ENCODE assay signal across 1 cellular context in the genomic region with DNA sequence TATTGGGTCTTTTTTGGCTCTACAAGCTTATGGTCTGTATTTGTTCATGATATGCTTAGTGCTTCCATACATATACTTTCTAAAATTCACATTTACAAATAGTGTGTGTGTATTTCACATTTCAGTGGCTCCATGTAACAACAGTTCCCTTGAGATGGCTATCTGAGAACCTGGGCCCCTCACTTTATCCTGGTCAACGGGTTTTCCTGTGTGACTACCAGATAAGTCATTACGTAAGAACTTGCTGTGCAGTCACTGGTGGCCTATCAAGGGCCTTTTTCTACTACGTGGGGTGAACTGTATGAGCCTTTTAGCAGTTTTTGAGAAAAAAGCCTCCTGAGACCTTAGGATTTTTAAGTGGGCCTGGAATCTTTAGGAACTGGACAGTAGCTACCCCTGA.
TF ChIP-seq lines count a peak whose summit lies in the region.

No MANE protein-coding gene starts in this region.

TF ChIP-seq in GM23338, 12 proteins besides CTCF, POLR2A, EP300 and RAD21 (continued from another document):
- TF ChIP-seq, protein P1, sequence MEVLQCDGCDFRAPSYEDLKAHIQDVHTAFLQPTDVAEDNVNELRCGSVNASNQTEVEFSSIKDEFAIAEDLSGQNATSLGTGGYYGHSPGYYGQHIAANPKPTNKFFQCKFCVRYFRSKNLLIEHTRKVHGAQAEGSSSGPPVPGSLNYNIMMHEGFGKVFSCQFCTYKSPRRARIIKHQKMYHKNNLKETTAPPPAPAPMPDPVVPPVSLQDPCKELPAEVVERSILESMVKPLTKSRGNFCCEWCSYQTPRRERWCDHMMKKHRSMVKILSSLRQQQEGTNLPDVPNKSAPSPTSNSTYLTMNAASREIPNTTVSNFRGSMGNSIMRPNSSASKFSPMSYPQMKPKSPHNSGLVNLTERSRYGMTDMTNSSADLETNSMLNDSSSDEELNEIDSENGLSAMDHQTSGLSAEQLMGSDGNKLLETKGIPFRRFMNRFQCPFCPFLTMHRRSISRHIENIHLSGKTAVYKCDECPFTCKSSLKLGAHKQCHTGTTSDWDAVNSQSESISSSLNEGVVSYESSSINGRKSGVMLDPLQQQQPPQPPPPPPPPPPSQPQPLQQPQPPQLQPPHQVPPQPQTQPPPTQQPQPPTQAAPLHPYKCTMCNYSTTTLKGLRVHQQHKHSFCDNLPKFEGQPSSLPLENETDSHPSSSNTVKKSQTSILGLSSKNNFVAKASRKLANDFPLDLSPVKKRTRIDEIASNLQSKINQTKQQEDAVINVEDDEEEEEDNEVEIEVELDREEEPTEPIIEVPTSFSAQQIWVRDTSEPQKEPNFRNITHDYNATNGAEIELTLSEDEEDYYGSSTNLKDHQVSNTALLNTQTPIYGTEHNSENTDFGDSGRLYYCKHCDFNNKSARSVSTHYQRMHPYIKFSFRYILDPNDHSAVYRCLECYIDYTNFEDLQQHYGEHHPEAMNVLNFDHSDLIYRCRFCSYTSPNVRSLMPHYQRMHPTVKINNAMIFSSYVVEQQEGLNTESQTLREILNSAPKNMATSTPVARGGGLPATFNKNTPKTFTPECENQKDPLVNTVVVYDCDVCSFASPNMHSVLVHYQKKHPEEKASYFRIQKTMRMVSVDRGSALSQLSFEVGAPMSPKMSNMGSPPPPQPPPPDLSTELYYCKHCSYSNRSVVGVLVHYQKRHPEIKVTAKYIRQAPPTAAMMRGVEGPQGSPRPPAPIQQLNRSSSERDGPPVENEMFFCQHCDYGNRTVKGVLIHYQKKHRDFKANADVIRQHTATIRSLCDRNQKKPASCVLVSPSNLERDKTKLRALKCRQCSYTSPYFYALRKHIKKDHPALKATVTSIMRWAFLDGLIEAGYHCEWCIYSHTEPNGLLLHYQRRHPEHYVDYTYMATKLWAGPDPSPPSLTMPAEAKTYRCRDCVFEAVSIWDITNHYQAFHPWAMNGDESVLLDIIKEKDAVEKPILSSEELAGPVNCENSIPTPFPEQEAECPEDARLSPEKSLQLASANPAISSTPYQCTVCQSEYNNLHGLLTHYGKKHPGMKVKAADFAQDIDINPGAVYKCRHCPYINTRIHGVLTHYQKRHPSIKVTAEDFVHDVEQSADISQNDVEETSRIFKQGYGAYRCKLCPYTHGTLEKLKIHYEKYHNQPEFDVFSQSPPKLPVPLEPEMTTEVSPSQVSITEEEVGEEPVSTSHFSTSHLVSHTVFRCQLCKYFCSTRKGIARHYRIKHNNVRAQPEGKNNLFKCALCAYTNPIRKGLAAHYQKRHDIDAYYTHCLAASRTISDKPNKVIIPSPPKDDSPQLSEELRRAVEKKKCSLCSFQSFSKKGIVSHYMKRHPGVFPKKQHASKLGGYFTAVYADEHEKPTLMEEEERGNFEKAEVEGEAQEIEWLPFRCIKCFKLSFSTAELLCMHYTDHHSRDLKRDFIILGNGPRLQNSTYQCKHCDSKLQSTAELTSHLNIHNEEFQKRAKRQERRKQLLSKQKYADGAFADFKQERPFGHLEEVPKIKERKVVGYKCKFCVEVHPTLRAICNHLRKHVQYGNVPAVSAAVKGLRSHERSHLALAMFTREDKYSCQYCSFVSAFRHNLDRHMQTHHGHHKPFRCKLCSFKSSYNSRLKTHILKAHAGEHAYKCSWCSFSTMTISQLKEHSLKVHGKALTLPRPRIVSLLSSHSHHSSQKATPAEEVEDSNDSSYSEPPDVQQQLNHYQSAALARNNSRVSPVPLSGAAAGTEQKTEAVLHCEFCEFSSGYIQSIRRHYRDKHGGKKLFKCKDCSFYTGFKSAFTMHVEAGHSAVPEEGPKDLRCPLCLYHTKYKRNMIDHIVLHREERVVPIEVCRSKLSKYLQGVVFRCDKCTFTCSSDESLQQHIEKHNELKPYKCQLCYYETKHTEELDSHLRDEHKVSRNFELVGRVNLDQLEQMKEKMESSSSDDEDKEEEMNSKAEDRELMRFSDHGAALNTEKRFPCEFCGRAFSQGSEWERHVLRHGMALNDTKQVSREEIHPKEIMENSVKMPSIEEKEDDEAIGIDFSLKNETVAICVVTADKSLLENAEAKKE (CRISPR knock-in tag; IDR thresholded peaks at IDR 0.05) = no peak
- TF ChIP-seq EZH2 (IDR thresholded peaks at IDR 0.05; ENCODE audit: low read depth, unreplicated experiment) = no peak
- no peak for TF ChIP-seq ZNF114 (CRISPR knock-in tag; IDR thresholded peaks at IDR 0.05)
- TF ChIP-seq CREB1 (CRISPR knock-in tag; IDR thresholded peaks at IDR 0.05; ENCODE audit: low read depth) = no peak
- TF ChIP-seq, protein P2, sequence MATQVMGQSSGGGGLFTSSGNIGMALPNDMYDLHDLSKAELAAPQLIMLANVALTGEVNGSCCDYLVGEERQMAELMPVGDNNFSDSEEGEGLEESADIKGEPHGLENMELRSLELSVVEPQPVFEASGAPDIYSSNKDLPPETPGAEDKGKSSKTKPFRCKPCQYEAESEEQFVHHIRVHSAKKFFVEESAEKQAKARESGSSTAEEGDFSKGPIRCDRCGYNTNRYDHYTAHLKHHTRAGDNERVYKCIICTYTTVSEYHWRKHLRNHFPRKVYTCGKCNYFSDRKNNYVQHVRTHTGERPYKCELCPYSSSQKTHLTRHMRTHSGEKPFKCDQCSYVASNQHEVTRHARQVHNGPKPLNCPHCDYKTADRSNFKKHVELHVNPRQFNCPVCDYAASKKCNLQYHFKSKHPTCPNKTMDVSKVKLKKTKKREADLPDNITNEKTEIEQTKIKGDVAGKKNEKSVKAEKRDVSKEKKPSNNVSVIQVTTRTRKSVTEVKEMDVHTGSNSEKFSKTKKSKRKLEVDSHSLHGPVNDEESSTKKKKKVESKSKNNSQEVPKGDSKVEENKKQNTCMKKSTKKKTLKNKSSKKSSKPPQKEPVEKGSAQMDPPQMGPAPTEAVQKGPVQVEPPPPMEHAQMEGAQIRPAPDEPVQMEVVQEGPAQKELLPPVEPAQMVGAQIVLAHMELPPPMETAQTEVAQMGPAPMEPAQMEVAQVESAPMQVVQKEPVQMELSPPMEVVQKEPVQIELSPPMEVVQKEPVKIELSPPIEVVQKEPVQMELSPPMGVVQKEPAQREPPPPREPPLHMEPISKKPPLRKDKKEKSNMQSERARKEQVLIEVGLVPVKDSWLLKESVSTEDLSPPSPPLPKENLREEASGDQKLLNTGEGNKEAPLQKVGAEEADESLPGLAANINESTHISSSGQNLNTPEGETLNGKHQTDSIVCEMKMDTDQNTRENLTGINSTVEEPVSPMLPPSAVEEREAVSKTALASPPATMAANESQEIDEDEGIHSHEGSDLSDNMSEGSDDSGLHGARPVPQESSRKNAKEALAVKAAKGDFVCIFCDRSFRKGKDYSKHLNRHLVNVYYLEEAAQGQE (IDR thresholded peaks at IDR 0.05; ENCODE audit: unreplicated experiment) = no peak
- TF ChIP-seq, protein P3, sequence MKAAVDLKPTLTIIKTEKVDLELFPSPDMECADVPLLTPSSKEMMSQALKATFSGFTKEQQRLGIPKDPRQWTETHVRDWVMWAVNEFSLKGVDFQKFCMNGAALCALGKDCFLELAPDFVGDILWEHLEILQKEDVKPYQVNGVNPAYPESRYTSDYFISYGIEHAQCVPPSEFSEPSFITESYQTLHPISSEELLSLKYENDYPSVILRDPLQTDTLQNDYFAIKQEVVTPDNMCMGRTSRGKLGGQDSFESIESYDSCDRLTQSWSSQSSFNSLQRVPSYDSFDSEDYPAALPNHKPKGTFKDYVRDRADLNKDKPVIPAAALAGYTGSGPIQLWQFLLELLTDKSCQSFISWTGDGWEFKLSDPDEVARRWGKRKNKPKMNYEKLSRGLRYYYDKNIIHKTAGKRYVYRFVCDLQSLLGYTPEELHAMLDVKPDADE (IDR thresholded peaks at IDR 0.05) = no peak
- TF ChIP-seq POLR2AphosphoS5 (IDR thresholded peaks at IDR 0.05; ENCODE audit: low read depth) = no peak
- TF ChIP-seq ZNF331 (CRISPR knock-in tag; IDR thresholded peaks at IDR 0.05; ENCODE audit: low read depth) = no peak
- TF ChIP-seq STAT1 (IDR thresholded peaks at IDR 0.05; ENCODE audit: unreplicated experiment) = no peak
- no peak for TF ChIP-seq NANOG (IDR thresholded peaks at IDR 0.05; ENCODE audit: borderline replicate concordance)
